8 cellular contexts compared by ENCODE assay signal in genomic region chr2:238060096-238060541, GRCh38. TPM values are rescaled to one million over a fixed set of nuclear protein-coding genes. Genes with fewer than 3 reads are reported as not detected.
A peak's percentile ranks its signal among the peaks of the same experiment; 100 is the strongest.
DNase-seq lines count a peak whose midpoint lies in the region; ATAC-seq, FAIRE-seq and TF ChIP-seq lines count a peak whose summit lies in the region.

No MANE protein-coding gene starts in this region.

- FAIRE-seq in HTR-8/SVneo (lab: Jason Lieb, UNC): no peak
- FAIRE-seq in kidney (lab: Jason Lieb, UNC): no peak

- H3K27me3 Mint-ChIP-seq in CD4-positive, alpha-beta T cell: peaks cover 21% of the 10 kb centered on the region

- H3K4me3 Mint-ChIP-seq in CD4-positive, alpha-beta T cell: peak overlapping the region; percentile 85

- peak overlapping the region; percentile 81 for H3K27ac ChIP-seq in CD4-positive, alpha-beta T cell (ENCODE audit: low read depth, low read length)
- peak overlapping the region; percentile 73 to 78 for H3K27ac ChIP-seq in kidney (ENCODE audit: low read depth in 2 of 2, low read length in 2 of 2)
- H3K27ac ChIP-seq in thymus (ENCODE audit: low read depth): peak overlapping the region; percentile 86

- H3K9me3 ChIP-seq in CD4-positive, alpha-beta T cell (ENCODE audit: control insufficient read depth, low read length): no peaks in the 10 kb centered on the region
- H3K9me3 ChIP-seq in adipocyte (ENCODE audit: control insufficient read depth, low read length): no peaks in the 10 kb centered on the region
- no peaks in the 10 kb centered on the region for H3K9me3 ChIP-seq in kidney (ENCODE audit: control insufficient read depth in 1 of 2, low read length in 2 of 2)
- no peaks in the 10 kb centered on the region for H3K9me3 ChIP-seq in thymus (ENCODE audit: control insufficient read depth)

- H3K9ac ChIP-seq in adipocyte (ENCODE audit: low read length) (peak overlapping the region; percentile 98), kidney (ENCODE audit: low read length in 2 of 2) (peak overlapping the region; percentile 50 to 86)

- no peaks in the 10 kb centered on the region for H3K27me3 ChIP-seq in CD4-positive, alpha-beta T cell (ENCODE audit: control insufficient read depth, insufficient read depth, low read length)
- H3K27me3 ChIP-seq in adipocyte (replicated peaks; ENCODE audit: control insufficient read depth, insufficient read depth, low read length): no peaks in the 10 kb centered on the region
- no peaks in the 10 kb centered on the region for H3K27me3 ChIP-seq in thymus (ENCODE audit: control insufficient read depth, insufficient read depth)

- no peaks in the 10 kb centered on the region for H3K9me3 Mint-ChIP-seq in CD4-positive, alpha-beta T cell

- H3K36me3 Mint-ChIP-seq in CD4-positive, alpha-beta T cell (ENCODE audit: low read depth): peaks cover 10% of the 10 kb centered on the region

- TF ChIP-seq CTCF in CD4-positive, alpha-beta T cell (IDR thresholded peaks at IDR 0.05): no peak
- TF ChIP-seq CTCF in kidney (IDR thresholded peaks at IDR 0.05; ENCODE audit: borderline replicate concordance, extremely low read depth, insufficient read depth) (no peak), GM10248 (IDR thresholded peaks at IDR 0.05; ENCODE audit: control extremely low read depth, extremely low read depth, low read depth, missing control alignments) (no peak)

- H3K36me3 ChIP-seq in adipocyte (ENCODE audit: control insufficient read depth, insufficient read depth, low read length, severe bottlenecking) (peaks cover 7% of the 10 kb centered on the region), kidney (ENCODE audit: control insufficient read depth in 1 of 2, insufficient read depth in 2 of 2, low read length in 2 of 2) (no peaks in the 10 kb centered on the region), thymus (ENCODE audit: control insufficient read depth, insufficient read depth) (no peaks in the 10 kb centered on the region)

- 4% methylated on average over 18 of the region's 18 CpGs for WGBS in thymus

- POLR2A ChIA-PET in CD4-positive, alpha-beta T cell (lab: Charles Lee): interaction anchor here (0.7 to 1.8 kb wide), 6 partner anchors 13 to 367 kb away, joined by 3 to 10 read pairs (median 4); partner anchors contain the start of gene PER2
- POLR2A ChIA-PET in GM10248 (lab: Yijun Ruan, JAX): interaction anchor here (1.0 kb wide), 1 partner anchor 10 kb away, joined by 3 read pairs; no protein-coding TSS in a partner anchor

- peak overlapping the region; percentile 67 for H3K27ac Mint-ChIP-seq in CD4-positive, alpha-beta T cell

- CTCF ChIA-PET in CD4-positive, alpha-beta T cell (lab: Charles Lee): interaction anchor here (0.5 kb wide), 1 partner anchor 109 kb away, joined by 3 read pairs; no protein-coding TSS in a partner anchor
- CTCF ChIA-PET in GM10248 (lab: Yijun Ruan, JAX): interaction anchor here (1.1 kb wide), 1 partner anchor 14 kb away, joined by 3 read pairs; no protein-coding TSS in a partner anchor

- H3K4me1 Mint-ChIP-seq in CD4-positive, alpha-beta T cell (ENCODE audit: low read depth): peaks cover 35% of the 10 kb centered on the region

- ATAC-seq in CD4-positive, alpha-beta T cell (ENCODE audit: poor library complexity): no peak
- ATAC-seq in HG02970 (IDR thresholded peaks at IDR 0.05; ENCODE audit: low FRiP score, unreplicated experiment) (no peak), GM21723 (IDR thresholded peaks at IDR 0.05; ENCODE audit: unreplicated experiment) (no peak)

- intact Hi-C loops in CD4-positive, alpha-beta T cell (cut with DNase I, micrococcal nuclease): loop anchor here in 1 of 2 experiments (1.0 to 10.0 kb wide), 5 partner anchors 93 to 365 kb away; partner anchors contain the start of genes ILKAP, PER2 and UBE2F
- intact Hi-C loops in kidney (cut with DNase I): no loop called here

- H3K4me3 ChIP-seq in adipocyte (ENCODE audit: low read length): peak overlapping the region; percentile 99
- peak overlapping the region; percentile 79 to 93 for H3K4me3 ChIP-seq in kidney (ENCODE audit: low read length in 2 of 2)
- H3K4me3 ChIP-seq in thymus (ENCODE audit: low read length): peak overlapping the region; percentile 76

- no peak for DNase-seq in CD4-positive, alpha-beta T cell
- DNase-seq in HTR-8/SVneo (ENCODE audit: insufficient read length, low spot score) (peak; percentile 12), adipocyte (ENCODE audit: low read depth) (no peak), kidney (no peak), GM10248 (ENCODE audit: extremely low spot score) (no peak)

- peaks cover 15% of the 10 kb centered on the region for H3K4me1 ChIP-seq in adipocyte (ENCODE audit: control insufficient read depth, insufficient read depth, low read length)
- H3K4me1 ChIP-seq in kidney (ENCODE audit: control insufficient read depth in 1 of 2, insufficient read depth in 1 of 2, low read depth in 1 of 2, low read length in 2 of 2): peaks cover 15 to 16% of the 10 kb centered on the region in 2 donors
- H3K4me1 ChIP-seq in thymus (ENCODE audit: control insufficient read depth, insufficient read depth, low read length): peaks cover 12% of the 10 kb centered on the region

RNA-seq across cellular contexts. Expression of gene SCLY, which starts 0.7 kb away (rescaled TPM):
- total RNA-seq in CD4-positive, alpha-beta T cell: 1 to 10 TPM; 8.9 to 9.6 TPM
- total RNA-seq in kidney: 18.3 TPM
- polyA plus RNA-seq in kidney (ENCODE audit: insufficient read depth, low read depth, low replicate concordance): 21.9 TPM
- 10.4 TPM for polyA plus RNA-seq in thymus

RNA-seq across cellular contexts. Expression of gene ESPNL, which starts 40.0 kb away (rescaled TPM):
- total RNA-seq in CD4-positive, alpha-beta T cell: not detected
- total RNA-seq in kidney: 2.7 TPM
- polyA plus RNA-seq in kidney (ENCODE audit: insufficient read depth, low read depth, low replicate concordance) (0.28 TPM), thymus (1.5 TPM)
